Comparison of ENCODE assay signal across 1 cellular context in genomic region chr12:95858451-95859343, GRCh38.
TF ChIP-seq lines count a peak whose summit lies in the region.

SNRPF (plus strand) TSS chr12:95858952; CDS start chr12:95859074, 122 bp downstream.

TF ChIP-seq in K562, 482 proteins besides CTCF, POLR2A, EP300 and RAD21 (continued from another document and continues in another):
- TF ChIP-seq E2F6 (IDR thresholded peaks at IDR 0.05; ENCODE audit: borderline replicate concordance in 1 of 2, extremely low read depth in 1 of 2, insufficient read depth in 1 of 2, insufficient read length in 1 of 2, low read depth in 1 of 2, low read length in 1 of 2, poor library complexity in 1 of 2, severe bottlenecking in 1 of 2) (peak; percentile 60 to 65), GTF2B (IDR thresholded peaks at IDR 0.05; ENCODE audit: extremely low read depth, insufficient read length) (no peak), NCOA6 (IDR thresholded peaks at IDR 0.05) (no peak), ZFPM2 (CRISPR knock-in tag; IDR thresholded peaks at IDR 0.05) (no peak), KDM5B (IDR thresholded peaks at IDR 0.05; ENCODE audit: insufficient replicate concordance, low read depth, low read length) (peak; percentile 60), MXI1 (IDR thresholded peaks at IDR 0.05; ENCODE audit: low read depth, low read length) (peak; percentile 98), MTA2 (IDR thresholded peaks at IDR 0.05; ENCODE audit: low read depth) (peak; percentile 80), NR2C2 (CRISPR knock-in tag; IDR thresholded peaks at IDR 0.05) (peak; percentile 100), NR2C2 (tag; IDR thresholded peaks at IDR 0.05) (peak; percentile 100), MYC (IDR thresholded peaks at IDR 0.05; ENCODE audit: low read depth, low read length) (peak; percentile 91), MYC (CRISPR knock-in tag; IDR thresholded peaks at IDR 0.05; ENCODE audit: borderline replicate concordance, low read depth) (peak; percentile 66; the same call in 1 of the 2 replicates), JUN (IDR thresholded peaks at IDR 0.05; ENCODE audit: borderline replicate concordance, low read depth, low read length) (0 out of 2 replicates have a peak, but pooled peaks have one; percentile 22), JUN (CRISPR knock-in tag; IDR thresholded peaks at IDR 0.05; ENCODE audit: borderline replicate concordance) (no peak), YY1 (IDR thresholded peaks at IDR 0.05; ENCODE audit: borderline replicate concordance in 1 of 3, control insufficient read depth in 1 of 3, extremely low read depth in 1 of 3, insufficient read depth in 3 of 3, insufficient read length in 1 of 3, insufficient replicate concordance in 2 of 3, low read depth in 1 of 3, low read length in 2 of 3) (peak; percentile 84 to 98 (median 98)), CREB1 (IDR thresholded peaks at IDR 0.05) (no peak), CREB1 (CRISPR knock-in tag; IDR thresholded peaks at IDR 0.05) (peak; percentile 35; the same call in 1 of the 2 replicates), ZBED1 (IDR thresholded peaks at IDR 0.05) (peak; percentile 83; the same call in 1 of the 2 replicates), TBL1XR1 (IDR thresholded peaks at IDR 0.05; ENCODE audit: low read length in 2 of 2) (peak; percentile 17 to 26; a peak in 1 of 4 replicates), BDP1 (IDR thresholded peaks at IDR 0.05; ENCODE audit: insufficient read depth, insufficient read length) (no peak), ATF7 (IDR thresholded peaks at IDR 0.05) (peak; percentile 43; the same call in 1 of the 2 replicates), ZNF239 (CRISPR knock-in tag; IDR thresholded peaks at IDR 0.05) (no peak), TAF9B (IDR thresholded peaks at IDR 0.05; ENCODE audit: partially characterized antibody) (peak; percentile 72), FOS (IDR thresholded peaks at IDR 0.05; ENCODE audit: extremely low read depth, insufficient read length) (peak; percentile 92), POLR2G (IDR thresholded peaks at IDR 0.05; ENCODE audit: low read depth, low read length) (peak; percentile 92), ZNF766 (CRISPR knock-in tag; conservative IDR thresholded peaks at IDR 0.05) (peak; percentile 55; the same call in 1 of the 2 replicates), FOXK1 (CRISPR knock-in tag; IDR thresholded peaks at IDR 0.05; ENCODE audit: borderline replicate concordance) (peak; percentile 76; the same call in 1 of the 2 replicates), POLR2AphosphoS5 (IDR thresholded peaks at IDR 0.05; ENCODE audit: control insufficient read depth, insufficient read depth, low read depth, low read length) (peak; percentile 90), RB1 (IDR thresholded peaks at IDR 0.05; ENCODE audit: low read depth) (0 out of 2 replicates have a peak, but pooled peaks have one; percentile 57), HCFC1 (IDR thresholded peaks at IDR 0.05; ENCODE audit: low read depth, low read length) (peak; percentile 86), RBFOX2 (IDR thresholded peaks at IDR 0.05; ENCODE audit: low read depth, low read length) (peak; percentile 95), GABPB1 (CRISPR knock-in tag; IDR thresholded peaks at IDR 0.05) (peak; percentile 54; the same call in 1 of the 2 replicates), ZNF551 (CRISPR knock-in tag; IDR thresholded peaks at IDR 0.05) (no peak), E4F1 (CRISPR knock-in tag; IDR thresholded peaks at IDR 0.05; ENCODE audit: borderline replicate concordance) (no peak), NFYB (IDR thresholded peaks at IDR 0.05; ENCODE audit: extremely low read depth, insufficient read length) (peak; percentile 92), ZNF232 (CRISPR knock-in tag; IDR thresholded peaks at IDR 0.05) (0 out of 2 replicates have a peak, but pooled peaks have one; percentile 55), MBD1 (CRISPR knock-in tag; IDR thresholded peaks at IDR 0.05) (0 out of 2 replicates have a peak, but pooled peaks have one; percentile 56), PHF20 (IDR thresholded peaks at IDR 0.05; ENCODE audit: partially characterized antibody) (peak; percentile 97), ARID3B (CRISPR knock-in tag; IDR thresholded peaks at IDR 0.05; ENCODE audit: borderline replicate concordance) (no peak), PCBP1 (IDR thresholded peaks at IDR 0.05; ENCODE audit: low read depth, low read length, poor library complexity, severe bottlenecking) (no peak), ASH1L (IDR thresholded peaks at IDR 0.05; ENCODE audit: borderline replicate concordance, low read depth, partially characterized antibody) (peak; percentile 88), HNRNPLL (IDR thresholded peaks at IDR 0.05; ENCODE audit: low read depth, low read length, poor library complexity, severe bottlenecking) (peak; percentile 61), BHLHE40 (IDR thresholded peaks at IDR 0.05; ENCODE audit: low read length) (peak; percentile 26; the same call in 1 of the 2 replicates), TOE1 (IDR thresholded peaks at IDR 0.05; ENCODE audit: borderline replicate concordance) (peak; percentile 73; the same call in 1 of the 2 replicates), TOE1 (CRISPR knock-in tag; IDR thresholded peaks at IDR 0.05; ENCODE audit: borderline replicate concordance, low read depth) (no peak), ZNF511 (CRISPR knock-in tag; IDR thresholded peaks at IDR 0.05) (peak; percentile 82), UBTF (IDR thresholded peaks at IDR 0.05; ENCODE audit: borderline replicate concordance in 1 of 2, low read depth in 2 of 2, low read length in 2 of 2) (0 out of 4 replicates have a peak, but pooled peaks of 1 of the 2 experiments have one; percentile 34), AFF1 (IDR thresholded peaks at IDR 0.05; ENCODE audit: low read depth in 1 of 2, partially characterized antibody in 2 of 2) (peak in 1 of 2 experiments; percentile 71)
